In the genomic region with DNA sequence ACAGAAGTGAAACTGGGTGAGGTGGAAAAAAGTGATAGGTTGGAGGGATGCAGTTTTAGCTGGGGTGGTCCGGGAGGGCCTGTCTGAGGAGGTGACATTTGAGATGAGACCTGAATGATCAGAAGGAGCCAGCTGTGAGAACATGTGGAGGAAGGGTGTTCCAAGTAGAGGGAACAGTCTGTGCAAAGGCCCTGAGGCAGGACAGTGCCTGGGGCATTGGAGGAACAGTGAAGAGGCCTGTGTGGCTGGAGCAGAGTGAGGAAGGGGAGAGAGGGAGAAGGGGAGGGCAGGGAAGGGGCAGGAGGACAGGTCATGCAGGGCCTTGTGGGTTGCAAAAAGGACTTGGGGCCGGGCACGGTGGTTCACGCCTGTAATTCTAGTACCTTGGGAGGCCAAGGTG, we compare ENCODE assay signal across 35 cellular contexts.
"Had no signal": no experiment of that assay in that cellular context is flagged by ENCODE, and none has a peak within 500 bp of the region (broad histone marks: within the 10 kb centered on the region; RNA-seq: fewer than 3 reads in every experiment).

No MANE protein-coding gene starts in this region.

- H3K36me3 ChIP-seq: adrenal gland, ascending aorta, brain microvascular endothelial cell, breast epithelium, cardiac muscle cell had no signal

- H3K4me3 ChIP-seq: adrenal gland, ascending aorta, body of pancreas, breast epithelium, cardiac muscle cell had no signal

- H3K27ac ChIP-seq: adrenal gland, ascending aorta, body of pancreas, brain microvascular endothelial cell, breast epithelium, cardiac muscle cell had no signal

- H3K27me3 Mint-ChIP-seq: activated naive CD4-positive, alpha-beta T cell treated with anti-CD3 and anti-CD28 coated beads, Interleukin-2, amount 10 ng/mL, durations not matched to agents 7 days and 5 days had no signal

- H3K4me1 ChIP-seq: adrenal gland, ascending aorta, body of pancreas, breast epithelium had no signal

- H3K27ac Mint-ChIP-seq: activated naive CD4-positive, alpha-beta T cell treated with anti-CD3 and anti-CD28 coated beads for 36 hours; activated naive CD4-positive, alpha-beta T cell treated with anti-CD3 and anti-CD28 coated beads, Interleukin-2, amount 10 ng/mL, durations not matched to agents 7 days and 5 days; activated naive CD4-positive, alpha-beta T cell treated with anti-CD3 and anti-CD28 coated beads, Interleukin-2, amount 50 U/mL, for 24 hours; activated naive CD4-positive, alpha-beta T cell treated with anti-CD3 and anti-CD28 coated beads, Interleukin-2, amount 50 U/mL, for 72 hours; activated naive CD8-positive, alpha-beta T cell; activated naive CD8-positive, alpha-beta T cell treated with anti-CD3 and anti-CD28 coated beads for 36 hours; activated naive CD8-positive, alpha-beta T cell treated with anti-CD3 and anti-CD28 coated beads, Interleukin-2, amount 10 ng/mL, durations not matched to agents 7 days and 5 days; activated naive CD8-positive, alpha-beta T cell treated with anti-CD3 and anti-CD28 coated beads, Interleukin-2, amount 50 U/mL, for 24 hours; activated T-cell treated with anti-CD3 and anti-CD28 coated beads, Interleukin-2, amount 50 U/mL, for 24 hours; activated T-cell treated with anti-CD3 and anti-CD28 coated beads, Interleukin-2, amount 50 U/mL, for 72 hours; activated T-helper 1 cell treated with anti-CD3 and anti-CD28 coated beads, Interleukin-12 subunit alpha, Interleukin-12 subunit beta, Interleukin-2, Interleukin-4 antibody, amounts not matched to agents 30 ng/mL and 10 ng/mL and 1 ng/mL, durations not matched to agents 14 hours and 24 hours and 36 hours; activated T-helper 17 cell treated with anti-CD3 and anti-CD28 coated beads, Interleukin-2, amount 50 U/mL, for 72 hours; activated T-helper 2 cell treated with anti-CD3 and anti-CD28 coated beads, Interferon-gamma antibody, Interleukin-2, Interleukin-4, amounts not matched to agents 10 μg/mL and 5 μg/mL and 100 μg/mL, durations not matched to agents 14 hours and 24 hours and 36 hours had no signal

- H3K4me1 Mint-ChIP-seq: activated naive CD4-positive, alpha-beta T cell treated with anti-CD3 and anti-CD28 coated beads, Interleukin-2, amount 10 ng/mL, durations not matched to agents 7 days and 5 days; activated naive CD4-positive, alpha-beta T cell treated with anti-CD3 and anti-CD28 coated beads, Interleukin-2, amount 50 U/mL, for 24 hours; activated naive CD8-positive, alpha-beta T cell treated with anti-CD3 and anti-CD28 coated beads for 36 hours; activated naive CD8-positive, alpha-beta T cell treated with anti-CD3 and anti-CD28 coated beads, Interleukin-2, amount 10 ng/mL, durations not matched to agents 7 days and 5 days; activated naive CD8-positive, alpha-beta T cell treated with anti-CD3 and anti-CD28 coated beads, Interleukin-2, amount 50 U/mL, for 24 hours; activated T-helper 17 cell treated with anti-CD3 and anti-CD28 coated beads, Interleukin-2, amount 50 U/mL, for 72 hours; brain; central memory CD8-positive, alpha-beta T cell had no signal

- H3K36me3 Mint-ChIP-seq: activated naive CD8-positive, alpha-beta T cell treated with anti-CD3 and anti-CD28 coated beads, Interleukin-2, amount 10 ng/mL, durations not matched to agents 7 days and 5 days had no signal

- H3K4me3 Mint-ChIP-seq: activated naive CD4-positive, alpha-beta T cell treated with anti-CD3 and anti-CD28 coated beads for 36 hours; activated naive CD4-positive, alpha-beta T cell treated with anti-CD3 and anti-CD28 coated beads, Interleukin-2, amount 10 ng/mL, durations not matched to agents 7 days and 5 days; activated naive CD4-positive, alpha-beta T cell treated with anti-CD3 and anti-CD28 coated beads, Interleukin-2, amount 50 U/mL, for 24 hours; activated naive CD8-positive, alpha-beta T cell; activated naive CD8-positive, alpha-beta T cell treated with anti-CD3 and anti-CD28 coated beads for 36 hours; activated naive CD8-positive, alpha-beta T cell treated with anti-CD3 and anti-CD28 coated beads, Interleukin-2, amount 10 ng/mL, durations not matched to agents 7 days and 5 days; activated naive CD8-positive, alpha-beta T cell treated with anti-CD3 and anti-CD28 coated beads, Interleukin-2, amount 50 U/mL, for 24 hours; activated T-cell treated with anti-CD3 and anti-CD28 coated beads, Interleukin-2, amount 50 U/mL, for 24 hours; activated T-cell treated with anti-CD3 and anti-CD28 coated beads, Interleukin-2, amount 50 U/mL, for 4 hours; activated T-cell treated with anti-CD3 and anti-CD28 coated beads, Interleukin-2, amount 50 U/mL, for 72 hours; activated T-helper 1 cell treated with anti-CD3 and anti-CD28 coated beads, Interleukin-12 subunit alpha, Interleukin-12 subunit beta, Interleukin-2, Interleukin-4 antibody, amounts not matched to agents 30 ng/mL and 10 ng/mL and 1 ng/mL, durations not matched to agents 14 hours and 24 hours and 36 hours; activated T-helper 17 cell treated with anti-CD3 and anti-CD28 coated beads, Interleukin-2, amount 50 U/mL, for 72 hours; brain; central memory CD8-positive, alpha-beta T cell had no signal

- FAIRE-seq: bronchial epithelial cell had no signal

- DNase-seq: activated effector memory CD4-positive, alpha-beta T cell treated with anti-CD3 and anti-CD28 coated beads, Interleukin-2, amount 50 U/mL, for 16 hours; activated effector memory CD4-positive, alpha-beta T cell treated with Interleukin-2 at 50 U/mL for 16 hours; activated gamma-delta T cell; activated naive CD4-positive, alpha-beta T cell; activated naive CD4-positive, alpha-beta T cell treated with anti-CD3 and anti-CD28 coated beads, Interleukin-2, amount 50 U/mL, for 16 hours; activated T-cell treated with anti-CD3 and anti-CD28 coated beads for 4 hours; amniotic stem cell; anterior cingulate cortex; aorta; brain microvascular endothelial cell; caudate nucleus; central memory CD4-positive, alpha-beta T cell; cerebellar nuclear complex had no signal

- H3K27me3 ChIP-seq: adrenal gland, ascending aorta, body of pancreas, brain microvascular endothelial cell, breast epithelium had no signal

- H3K9me3 Mint-ChIP-seq: activated naive CD4-positive, alpha-beta T cell treated with anti-CD3 and anti-CD28 coated beads, Interleukin-2, amount 50 U/mL, for 24 hours had no signal
